In genomic region chr3:101388706-101389105, GRCh38 we compare ENCODE assay signal across 35 cellular contexts.
"Had no signal": no experiment of that assay in that cellular context is flagged by ENCODE, and none has a peak within 500 bp of the region (broad histone marks: within the 10 kb centered on the region; RNA-seq: fewer than 3 reads in every experiment).

No MANE protein-coding gene starts in this region.

- DNase-seq: activated CD4-positive, alpha-beta memory T cell treated with anti-CD3 and anti-CD28 coated beads, Interleukin-2, amount 10 ng/mL, durations not matched to agents 7 days and 5 days; activated CD4-positive, alpha-beta T cell treated with anti-CD3 and anti-CD28 coated beads for 1 hour; activated CD4-positive, alpha-beta T cell treated with anti-CD3 and anti-CD28 coated beads for 48 hours; activated CD4-positive, CD25-positive, alpha-beta regulatory T cell; activated CD8-positive, alpha-beta memory T cell treated with anti-CD3 and anti-CD28 coated beads for 24 hours; activated CD8-positive, alpha-beta memory T cell treated with anti-CD3 and anti-CD28 coated beads, Interleukin-2, amount 10 ng/mL, durations not matched to agents 7 days and 5 days; activated CD8-positive, alpha-beta memory T cell treated with anti-CD3 and anti-CD28 coated beads, Interleukin-2, amount 50 U/mL, for 48 hours; activated effector memory CD4-positive, alpha-beta T cell treated with anti-CD3 and anti-CD28 coated beads, Interleukin-2, amount 50 U/mL, for 16 hours; activated naive CD4-positive, alpha-beta T cell; activated naive CD4-positive, alpha-beta T cell treated with anti-CD3 and anti-CD28 coated beads, Interleukin-2, amount 50 U/mL, for 16 hours; activated naive CD8-positive, alpha-beta T cell treated with anti-CD3 and anti-CD28 coated beads for 36 hours; activated T-cell treated with anti-CD3 and anti-CD28 coated beads, Interleukin-2, amount 50 U/mL, for 48 hours; amniotic stem cell; aorta; brain microvascular endothelial cell; central memory CD4-positive, alpha-beta T cell; Kasumi-1; MG63; NCI-H1048; NCI-H1105 treated with DMSO at 0.1 percent for 48 hours; NCI-H1436; NCI-H1694 treated with DMSO at 0.1 percent for 48 hours; NCI-H2029; NCI-H510A; NCI-H526; NCI-H748 treated with DMSO at 0.1 percent for 48 hours; NK-92 treated with Interleukin-12 subunit alpha and Interleukin-12 subunit beta, amount 100 ng/mL, for 24 hours; PC-9; SIG-M5; T-helper 1 cell; T1000; WERI-Rb-1 had no signal

- H3K27me3 Mint-ChIP-seq: activated CD4-positive, alpha-beta memory T cell treated with anti-CD3 and anti-CD28 coated beads, Interleukin-2, amount 10 ng/mL, durations not matched to agents 7 days and 5 days; activated CD8-positive, alpha-beta memory T cell treated with anti-CD3 and anti-CD28 coated beads, Interleukin-2, amount 10 ng/mL, durations not matched to agents 7 days and 5 days; activated naive CD8-positive, alpha-beta T cell treated with anti-CD3 and anti-CD28 coated beads for 36 hours had no signal

- ATAC-seq: activated CD8-positive, alpha-beta memory T cell treated with anti-CD3 and anti-CD28 coated beads, Interleukin-2, amount 10 ng/mL, durations not matched to agents 7 days and 5 days; Right ventricle myocardium inferior; SK-N-SH treated with all-trans-retinoic acid at 6 μM for 48 hours had no signal

- FAIRE-seq: RCC 7860 had no signal

- H3K27ac Mint-ChIP-seq: activated naive CD8-positive, alpha-beta T cell treated with anti-CD3 and anti-CD28 coated beads for 36 hours had no signal

- H3K4me3 Mint-ChIP-seq: activated naive CD8-positive, alpha-beta T cell treated with anti-CD3 and anti-CD28 coated beads for 36 hours had no signal
